ENCODE assay signal across 8 cellular contexts in genomic region chr14:75426332-75427125, GRCh38. TPM values are rescaled to one million over a fixed set of nuclear protein-coding genes. Genes with fewer than 3 reads are reported as not detected.
DNase-seq lines count a peak whose midpoint lies in the region; ATAC-seq and TF ChIP-seq lines count a peak whose summit lies in the region.

No MANE protein-coding gene starts in this region.

- H3K9me3 Mint-ChIP-seq in activated CD4-positive, alpha-beta memory T cell treated with anti-CD3 and anti-CD28 coated beads for 36 hours = peaks cover 3% of the 10 kb centered on the region

- H3K27me3 ChIP-seq in mononuclear cell (ENCODE audit: insufficient read depth, low read length) (no peaks in the 10 kb centered on the region), SJCRH30 (no peaks in the 10 kb centered on the region)

- H3K4me1 Mint-ChIP-seq in activated CD4-positive, alpha-beta memory T cell treated with anti-CD3 and anti-CD28 coated beads for 36 hours (ENCODE audit: low read depth) = peaks cover 15% of the 10 kb centered on the region

- H3K27ac ChIP-seq in SJCRH30 = no peak overlapping the region

- no peaks in the 10 kb centered on the region for H3K36me3 ChIP-seq in SJCRH30

- peak overlapping the region; percentile 56 for H3K4me3 Mint-ChIP-seq in activated CD4-positive, alpha-beta memory T cell treated with anti-CD3 and anti-CD28 coated beads for 36 hours

- no peaks in the 10 kb centered on the region for H3K36me3 Mint-ChIP-seq in activated CD4-positive, alpha-beta memory T cell treated with anti-CD3 and anti-CD28 coated beads for 36 hours

- no peak for TF ChIP-seq CTCF in AG10803 (conservative IDR thresholded peaks at IDR 0.05; ENCODE audit: low read length)

- H3K27ac Mint-ChIP-seq in activated CD4-positive, alpha-beta memory T cell treated with anti-CD3 and anti-CD28 coated beads for 36 hours = peak overlapping the region; percentile 23

- intact Hi-C loops in activated CD4-positive, alpha-beta memory T cell treated with anti-CD3 and anti-CD28 coated beads for 36 hours (cut with micrococcal nuclease) = loop anchor here (1.0 to 5.0 kb wide), 3 partner anchors 61 to 141 kb away; no protein-coding TSS in a partner anchor

- H3K9me3 ChIP-seq in mononuclear cell (ENCODE audit: low read depth, low read length) (no peaks in the 10 kb centered on the region), SJCRH30 (replicated peaks) (no peaks in the 10 kb centered on the region)

- DNase-seq in AG10803 (ENCODE audit: low read depth) = no peak
- peak; percentile 13 for DNase-seq in activated CD4-positive, alpha-beta memory T cell treated with anti-CD3 and anti-CD28 coated beads for 36 hours
- no peak for DNase-seq in stimulated activated naive CD4-positive, alpha-beta T cell treated with Interleukin-2 at 50 U/mL for 16 hours (lab: John Stamatoyannopoulos, UW)
- DNase-seq in NCI-H146 treated with DMSO at 0.1 percent for 48 hours (lab: John Stamatoyannopoulos, UW; ENCODE audit: unreplicated experiment) = no peak
- no peak for DNase-seq in SJCRH30

- peaks cover 19% of the 10 kb centered on the region for H3K27me3 Mint-ChIP-seq in activated CD4-positive, alpha-beta memory T cell treated with anti-CD3 and anti-CD28 coated beads for 36 hours

- POLR2A ChIA-PET in activated CD4-positive, alpha-beta memory T cell treated with anti-CD3 and anti-CD28 coated beads for 36 hours (lab: Charles Lee) = no interaction called here

- H3K4me3 ChIP-seq in AG10803 (ENCODE audit: low read length) = peak overlapping the region; percentile 69
- H3K4me3 ChIP-seq in mononuclear cell (ENCODE audit: low read length) = peak overlapping the region; percentile 52
- no peak overlapping the region for H3K4me3 ChIP-seq in SJCRH30

- peak; percentile 63 for ATAC-seq in GM18907 (IDR thresholded peaks at IDR 0.05; ENCODE audit: unreplicated experiment)
- peak; percentile 47 for ATAC-seq in HG03103 (IDR thresholded peaks at IDR 0.05; ENCODE audit: low read depth, unreplicated experiment)

- CTCF ChIA-PET in activated CD4-positive, alpha-beta memory T cell treated with anti-CD3 and anti-CD28 coated beads for 36 hours (lab: Charles Lee) = no interaction called here

- H3K4me1 ChIP-seq in mononuclear cell (ENCODE audit: insufficient read depth, low read length) (peaks cover 45% of the 10 kb centered on the region), SJCRH30 (no peaks in the 10 kb centered on the region; the same call in 1 of the 2 replicates)

RNA-seq across cellular contexts. Expression of gene JDP2, which starts 1.3 kb away (rescaled TPM):
- 1 to 10 TPM; 1.7 to 1.8 TPM for total RNA-seq in activated CD4-positive, alpha-beta memory T cell treated with anti-CD3 and anti-CD28 coated beads for 36 hours
- 55.6 TPM for total RNA-seq in mononuclear cell
- total RNA-seq in SJCRH30 (2014; rRNA removed; shearing (Covaris generic)) = 2.6 and 2.9 TPM in 2 replicates

Comparison
In these comparisons a context has a peak if more than half of its experiments do, and no peak if none do; other contexts are left out.
1. RNA of gene JDP2, which starts 1.3 kb away (total RNA-seq): 55.6 TPM in mononuclear cell (single experiment); 2.6 to 2.9 TPM in SJCRH30 and 1.7 to 1.8 TPM in activated CD4-positive, alpha-beta memory T cell treated with anti-CD3 and anti-CD28 coated beads for 36 hours; every median in the first group is over 10 times any median in the second.